In the genomic region with DNA sequence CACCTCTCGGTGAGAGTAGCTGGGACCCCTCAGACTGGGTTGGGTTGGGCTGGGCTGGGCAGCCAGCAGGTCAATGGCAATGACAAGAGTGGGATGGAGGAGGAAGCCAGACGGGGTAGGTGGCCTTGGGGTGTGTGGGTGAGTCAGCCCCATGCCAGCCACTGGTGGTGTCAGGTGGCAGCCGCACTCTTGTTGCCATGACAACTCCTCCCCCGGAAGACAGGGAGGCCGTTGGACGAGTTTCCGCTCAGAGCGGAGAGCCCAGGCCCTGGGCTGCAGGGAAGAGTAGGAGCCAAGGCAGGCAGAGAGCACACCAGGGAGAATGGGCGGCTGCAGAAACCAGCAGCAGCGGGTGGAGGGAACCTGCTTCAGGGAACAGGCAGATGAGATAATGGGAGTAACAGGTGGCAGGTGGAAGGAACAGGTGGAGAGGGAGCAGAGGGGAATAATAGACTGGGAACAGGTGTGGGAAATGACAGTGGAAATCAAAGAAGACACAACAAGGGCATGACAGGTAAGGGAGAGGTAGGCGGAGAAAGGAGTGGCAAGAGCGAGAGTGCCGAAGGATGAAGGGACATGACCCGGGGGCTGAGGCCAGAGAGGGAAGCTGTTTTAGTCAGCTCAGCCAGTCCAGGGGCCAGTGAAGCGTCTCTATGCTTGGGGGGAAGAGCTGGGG, we compare ENCODE assay signal across 8 cellular contexts. TPM values are rescaled to one million over a fixed set of nuclear protein-coding genes. Genes with fewer than 3 reads are reported as not detected.
DNase-seq lines count a peak whose midpoint lies in the region; ATAC-seq and TF ChIP-seq lines count a peak whose summit lies in the region.

No MANE protein-coding gene starts in this region.

- H3K27me3 Mint-ChIP-seq in WTC11 (ENCODE audit: low read depth) = peaks cover under 1% of the 10 kb centered on the region; the same call in 1 of the 2 replicates

- no peaks in the 10 kb centered on the region for H3K9me3 ChIP-seq in uterus

- H3K4me1 Mint-ChIP-seq in WTC11 = peaks cover 47% of the 10 kb centered on the region

- H3K4me3 Mint-ChIP-seq in WTC11 = peak overlapping the region; percentile 14

- peak; percentile 79 for DNase-seq in DMS 273 (lab: John Stamatoyannopoulos, UW; ENCODE audit: unreplicated experiment)
- peak; percentile 64 for DNase-seq in NCI-H1092 treated with DMSO at 0.1 percent for 48 hours (lab: John Stamatoyannopoulos, UW)
- DNase-seq in WTC11 (ENCODE audit: low spot score) = peak; percentile 84
- peak; percentile 13 for DNase-seq in fibroblast of the conjunctiva (ENCODE audit: low read depth)
- peak; percentile 16 for DNase-seq in skeletal muscle cell (ENCODE audit: low read depth)
- no peak for DNase-seq in Right ventricle myocardium superior
- DNase-seq in RPMI8226 = no peak
- DNase-seq in uterus = no peak

- peak overlapping the region; percentile 94 for H3K27ac Mint-ChIP-seq in WTC11

- TF ChIP-seq CTCF in WTC11 (IDR thresholded peaks at IDR 0.05) (no peak), uterus (IDR thresholded peaks at IDR 0.05) (no peak)

- no peaks in the 10 kb centered on the region for H3K9me3 Mint-ChIP-seq in WTC11

- H3K27ac ChIP-seq in uterus = no peak overlapping the region

- H3K4me1 ChIP-seq in uterus = no peaks in the 10 kb centered on the region

- no peaks in the 10 kb centered on the region for H3K27me3 ChIP-seq in uterus

- POLR2A ChIA-PET in WTC11 (lab: Charles Lee) = no interaction called here

- CTCF ChIA-PET in WTC11 (lab: Charles Lee) = interaction anchor here (0.9 kb wide), 1 partner anchor 31 kb away, joined by 6 read pairs; no protein-coding TSS in a partner anchor

- no peaks in the 10 kb centered on the region for H3K36me3 ChIP-seq in uterus

- H3K36me3 Mint-ChIP-seq in WTC11 = peaks cover 3% of the 10 kb centered on the region; the same call in 1 of the 2 replicates

- H3K4me3 ChIP-seq in skeletal muscle cell (ENCODE audit: low read depth, low read length) (no peak overlapping the region), uterus (no peak overlapping the region)

- no peak for TF ChIP-seq POLR2A in uterus (IDR thresholded peaks at IDR 0.05)

- ATAC-seq in WTC11 (peak; percentile 82), Right ventricle myocardium superior (ENCODE audit: poor library complexity) (no peak)

- intact Hi-C loops in Right ventricle myocardium superior (cut with DNase I) = no loop called here
- intact Hi-C loops in uterus (cut with DNase I; ENCODE audit: low total_unique reads) = no loop called here

TF ChIP-seq in WTC11, 78 proteins besides CTCF, POLR2A, EP300 and RAD21:
- TF ChIP-seq EMX1 (CRISPR knock-in tag; IDR thresholded peaks at IDR 0.05) = no peak
- TF ChIP-seq, protein P1, sequence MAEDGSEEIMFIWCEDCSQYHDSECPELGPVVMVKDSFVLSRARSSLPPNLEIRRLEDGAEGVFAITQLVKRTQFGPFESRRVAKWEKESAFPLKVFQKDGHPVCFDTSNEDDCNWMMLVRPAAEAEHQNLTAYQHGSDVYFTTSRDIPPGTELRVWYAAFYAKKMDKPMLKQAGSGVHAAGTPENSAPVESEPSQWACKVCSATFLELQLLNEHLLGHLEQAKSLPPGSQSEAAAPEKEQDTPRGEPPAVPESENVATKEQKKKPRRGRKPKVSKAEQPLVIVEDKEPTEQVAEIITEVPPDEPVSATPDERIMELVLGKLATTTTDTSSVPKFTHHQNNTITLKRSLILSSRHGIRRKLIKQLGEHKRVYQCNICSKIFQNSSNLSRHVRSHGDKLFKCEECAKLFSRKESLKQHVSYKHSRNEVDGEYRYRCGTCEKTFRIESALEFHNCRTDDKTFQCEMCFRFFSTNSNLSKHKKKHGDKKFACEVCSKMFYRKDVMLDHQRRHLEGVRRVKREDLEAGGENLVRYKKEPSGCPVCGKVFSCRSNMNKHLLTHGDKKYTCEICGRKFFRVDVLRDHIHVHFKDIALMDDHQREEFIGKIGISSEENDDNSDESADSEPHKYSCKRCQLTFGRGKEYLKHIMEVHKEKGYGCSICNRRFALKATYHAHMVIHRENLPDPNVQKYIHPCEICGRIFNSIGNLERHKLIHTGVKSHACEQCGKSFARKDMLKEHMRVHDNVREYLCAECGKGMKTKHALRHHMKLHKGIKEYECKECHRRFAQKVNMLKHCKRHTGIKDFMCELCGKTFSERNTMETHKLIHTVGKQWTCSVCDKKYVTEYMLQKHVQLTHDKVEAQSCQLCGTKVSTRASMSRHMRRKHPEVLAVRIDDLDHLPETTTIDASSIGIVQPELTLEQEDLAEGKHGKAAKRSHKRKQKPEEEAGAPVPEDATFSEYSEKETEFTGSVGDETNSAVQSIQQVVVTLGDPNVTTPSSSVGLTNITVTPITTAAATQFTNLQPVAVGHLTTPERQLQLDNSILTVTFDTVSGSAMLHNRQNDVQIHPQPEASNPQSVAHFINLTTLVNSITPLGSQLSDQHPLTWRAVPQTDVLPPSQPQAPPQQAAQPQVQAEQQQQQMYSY (CRISPR knock-in tag; IDR thresholded peaks at IDR 0.05) = peak; percentile 58
- TF ChIP-seq, protein P2, sequence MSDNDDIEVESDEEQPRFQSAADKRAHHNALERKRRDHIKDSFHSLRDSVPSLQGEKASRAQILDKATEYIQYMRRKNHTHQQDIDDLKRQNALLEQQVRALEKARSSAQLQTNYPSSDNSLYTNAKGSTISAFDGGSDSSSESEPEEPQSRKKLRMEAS (CRISPR knock-in tag; IDR thresholded peaks at IDR 0.05) = no peak
- TF ChIP-seq TEAD4 (CRISPR knock-in tag; IDR thresholded peaks at IDR 0.05) = no peak
- no peak for TF ChIP-seq RORB (CRISPR knock-in tag; IDR thresholded peaks at IDR 0.05)
- TF ChIP-seq, protein P3, sequence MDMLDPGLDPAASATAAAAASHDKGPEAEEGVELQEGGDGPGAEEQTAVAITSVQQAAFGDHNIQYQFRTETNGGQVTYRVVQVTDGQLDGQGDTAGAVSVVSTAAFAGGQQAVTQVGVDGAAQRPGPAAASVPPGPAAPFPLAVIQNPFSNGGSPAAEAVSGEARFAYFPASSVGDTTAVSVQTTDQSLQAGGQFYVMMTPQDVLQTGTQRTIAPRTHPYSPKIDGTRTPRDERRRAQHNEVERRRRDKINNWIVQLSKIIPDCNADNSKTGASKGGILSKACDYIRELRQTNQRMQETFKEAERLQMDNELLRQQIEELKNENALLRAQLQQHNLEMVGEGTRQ (CRISPR knock-in tag; IDR thresholded peaks at IDR 0.05) = peak; percentile 66
- TF ChIP-seq, protein P4, sequence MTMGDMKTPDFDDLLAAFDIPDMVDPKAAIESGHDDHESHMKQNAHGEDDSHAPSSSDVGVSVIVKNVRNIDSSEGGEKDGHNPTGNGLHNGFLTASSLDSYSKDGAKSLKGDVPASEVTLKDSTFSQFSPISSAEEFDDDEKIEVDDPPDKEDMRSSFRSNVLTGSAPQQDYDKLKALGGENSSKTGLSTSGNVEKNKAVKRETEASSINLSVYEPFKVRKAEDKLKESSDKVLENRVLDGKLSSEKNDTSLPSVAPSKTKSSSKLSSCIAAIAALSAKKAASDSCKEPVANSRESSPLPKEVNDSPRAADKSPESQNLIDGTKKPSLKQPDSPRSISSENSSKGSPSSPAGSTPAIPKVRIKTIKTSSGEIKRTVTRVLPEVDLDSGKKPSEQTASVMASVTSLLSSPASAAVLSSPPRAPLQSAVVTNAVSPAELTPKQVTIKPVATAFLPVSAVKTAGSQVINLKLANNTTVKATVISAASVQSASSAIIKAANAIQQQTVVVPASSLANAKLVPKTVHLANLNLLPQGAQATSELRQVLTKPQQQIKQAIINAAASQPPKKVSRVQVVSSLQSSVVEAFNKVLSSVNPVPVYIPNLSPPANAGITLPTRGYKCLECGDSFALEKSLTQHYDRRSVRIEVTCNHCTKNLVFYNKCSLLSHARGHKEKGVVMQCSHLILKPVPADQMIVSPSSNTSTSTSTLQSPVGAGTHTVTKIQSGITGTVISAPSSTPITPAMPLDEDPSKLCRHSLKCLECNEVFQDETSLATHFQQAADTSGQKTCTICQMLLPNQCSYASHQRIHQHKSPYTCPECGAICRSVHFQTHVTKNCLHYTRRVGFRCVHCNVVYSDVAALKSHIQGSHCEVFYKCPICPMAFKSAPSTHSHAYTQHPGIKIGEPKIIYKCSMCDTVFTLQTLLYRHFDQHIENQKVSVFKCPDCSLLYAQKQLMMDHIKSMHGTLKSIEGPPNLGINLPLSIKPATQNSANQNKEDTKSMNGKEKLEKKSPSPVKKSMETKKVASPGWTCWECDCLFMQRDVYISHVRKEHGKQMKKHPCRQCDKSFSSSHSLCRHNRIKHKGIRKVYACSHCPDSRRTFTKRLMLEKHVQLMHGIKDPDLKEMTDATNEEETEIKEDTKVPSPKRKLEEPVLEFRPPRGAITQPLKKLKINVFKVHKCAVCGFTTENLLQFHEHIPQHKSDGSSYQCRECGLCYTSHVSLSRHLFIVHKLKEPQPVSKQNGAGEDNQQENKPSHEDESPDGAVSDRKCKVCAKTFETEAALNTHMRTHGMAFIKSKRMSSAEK (CRISPR knock-in tag; IDR thresholded peaks at IDR 0.05; ENCODE audit: borderline replicate concordance) = no peak
- TF ChIP-seq, protein P5, sequence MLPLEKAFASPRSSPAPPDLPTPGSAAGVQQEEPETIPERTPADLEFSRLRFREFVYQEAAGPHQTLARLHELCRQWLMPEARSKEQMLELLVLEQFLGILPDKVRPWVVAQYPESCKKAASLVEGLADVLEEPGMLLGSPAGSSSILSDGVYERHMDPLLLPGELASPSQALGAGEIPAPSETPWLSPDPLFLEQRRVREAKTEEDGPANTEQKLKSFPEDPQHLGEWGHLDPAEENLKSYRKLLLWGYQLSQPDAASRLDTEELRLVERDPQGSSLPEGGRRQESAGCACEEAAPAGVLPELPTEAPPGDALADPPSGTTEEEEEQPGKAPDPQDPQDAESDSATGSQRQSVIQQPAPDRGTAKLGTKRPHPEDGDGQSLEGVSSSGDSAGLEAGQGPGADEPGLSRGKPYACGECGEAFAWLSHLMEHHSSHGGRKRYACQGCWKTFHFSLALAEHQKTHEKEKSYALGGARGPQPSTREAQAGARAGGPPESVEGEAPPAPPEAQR (CRISPR knock-in tag; IDR thresholded peaks at IDR 0.05) = no peak
- TF ChIP-seq, protein P6, sequence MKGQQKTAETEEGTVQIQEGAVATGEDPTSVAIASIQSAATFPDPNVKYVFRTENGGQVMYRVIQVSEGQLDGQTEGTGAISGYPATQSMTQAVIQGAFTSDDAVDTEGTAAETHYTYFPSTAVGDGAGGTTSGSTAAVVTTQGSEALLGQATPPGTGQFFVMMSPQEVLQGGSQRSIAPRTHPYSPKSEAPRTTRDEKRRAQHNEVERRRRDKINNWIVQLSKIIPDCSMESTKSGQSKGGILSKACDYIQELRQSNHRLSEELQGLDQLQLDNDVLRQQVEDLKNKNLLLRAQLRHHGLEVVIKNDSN (CRISPR knock-in tag; IDR thresholded peaks at IDR 0.05) = peak; percentile 28; the same call in 1 of the 2 replicates

RNA-seq across cellular contexts. Expression of a gene that starts 8.7 kb away (rescaled TPM):
- 34.9 to 40.7 TPM (median 38.9 TPM) in 3 replicates for total RNA-seq in WTC11 (2021)
- 1.3 TPM for total RNA-seq in Right ventricle myocardium superior
- 10 to 100 TPM in 1 of 4 donors, 1 to 10 TPM in 1, under 1 TPM in 2; under 0.01 to 31.0 (median 1.6) TPM for total RNA-seq in uterus

RNA-seq across cellular contexts. Expression of a gene that starts 42.7 kb away (rescaled TPM):
- 14.1 to 21.3 TPM (median 20.3 TPM) in 3 replicates for total RNA-seq in WTC11 (2021)
- 11.2 TPM for total RNA-seq in Right ventricle myocardium superior
- 10 to 100 TPM in 3 of 4 donors, 1 to 10 TPM in 1; 5.0 to 60.3 (median 20.1) TPM for total RNA-seq in uterus

Comparison
In these comparisons a context has a peak if more than half of its experiments do, and no peak if none do; other contexts are left out.
1. DNase-seq: peak in DMS 273 (single experiment), NCI-H1092 treated with DMSO at 0.1 percent for 48 hours (single experiment), WTC11 (single experiment), fibroblast of the conjunctiva (single experiment) and skeletal muscle cell (single experiment); none in Right ventricle myocardium superior (single experiment), RPMI8226 (single experiment) and uterus (0 of 2).